ENCODE assay signal across 5 cellular contexts in genomic region chr7:65045589-65045988, GRCh38. TPM values are rescaled to one million over a fixed set of nuclear protein-coding genes. Genes with fewer than 3 reads are reported as not detected.
DNase-seq lines count a peak whose midpoint lies in the region; ATAC-seq, FAIRE-seq and TF ChIP-seq lines count a peak whose summit lies in the region.
"Not testable (repeated sequence)": the region's sequence is repeated elsewhere in the genome, so short reads cannot be mapped to it uniquely, and the experiment has no call there.

No MANE protein-coding gene starts in this region.

- not testable (repeated sequence) for TF ChIP-seq RAD21 in HepG2 (CRISPR knock-in tag; IDR thresholded peaks at IDR 0.05)

- not testable (repeated sequence) for H3K36me3 ChIP-seq in HEK293 (ENCODE audit: control insufficient read depth in 2 of 2, insufficient read depth in 1 of 2, low read length in 2 of 2); OCI-LY3 (replicated peaks; ENCODE audit: low read depth, low read length); HepG2 (replicated peaks in 1 of 2; ENCODE audit: control insufficient read depth in 1 of 2, insufficient read depth in 2 of 2, low read length in 2 of 2)

- ATAC-seq in activated T-helper 17 cell treated with anti-CD3 and anti-CD28 coated beads, Interleukin-2, amount 50 U/mL, for 72 hours (replicated peaks); HepG2: not testable (repeated sequence)
- peak in 1 of 2 donors; percentile 29 for ATAC-seq in stimulated activated naive B cell treated with anti-CD40 and anti-IgM and Interleukin-4, amounts not matched to agents 10 μg/mL and 1 μg/mL and 100 μg/mL, for 72 hours (replicated peaks)

- not testable (repeated sequence) for TF ChIP-seq EP300 in HepG2 (IDR thresholded peaks at IDR 0.05; ENCODE audit: low read depth in 2 of 2, low read length in 2 of 2); HepG2 (CRISPR knock-in tag; IDR thresholded peaks at IDR 0.05; ENCODE audit: borderline replicate concordance)

- 0 out of 2 replicates have a peak overlapping the region, but pooled peaks have one; percentile 9 for H3K4me2 ChIP-seq in OCI-LY3 (ENCODE audit: low read length)
- not testable (repeated sequence) for H3K4me2 ChIP-seq in HepG2 (ENCODE audit: low read depth, low read length)

- not testable (repeated sequence) for H3K4me1 ChIP-seq in HEK293 (ENCODE audit: control insufficient read depth, insufficient read depth, low read length); OCI-LY3 (ENCODE audit: low read length); HepG2 (ENCODE audit: insufficient read depth, low read length)

- not testable (repeated sequence) for H3K4me1 Mint-ChIP-seq in activated T-helper 17 cell treated with anti-CD3 and anti-CD28 coated beads, Interleukin-2, amount 50 U/mL, for 72 hours
- H3K4me1 Mint-ChIP-seq in stimulated activated naive B cell treated with anti-CD40 and anti-IgM and Interleukin-4, amounts not matched to agents 10 μg/mL and 1 μg/mL and 100 μg/mL, for 72 hours = peaks cover 5 to 10% of the 10 kb centered on the region in 2 donors

- H3K9me3 ChIP-seq in HEK293 (ENCODE audit: control insufficient read depth, insufficient read depth, low read depth, low read length); OCI-LY3 (ENCODE audit: insufficient read depth, low read length); HepG2 (ENCODE audit: low read length): not testable (repeated sequence)

- not testable (repeated sequence) for TF ChIP-seq CTCF in HEK293 (tag by site-specific recombination; IDR thresholded peaks at IDR 0.05); OCI-LY3 (IDR thresholded peaks at IDR 0.05; ENCODE audit: low read depth, low read length); HepG2 (CRISPR knock-in tag; IDR thresholded peaks at IDR 0.05)

- not testable (repeated sequence) for BruUV-seq in HepG2 (replicated peaks; lab: Mats Ljungman, UMichigan)

- POLR2A ChIA-PET in HEK293 (lab: Yijun Ruan, JAX) = not testable (repeated sequence)
- POLR2A ChIA-PET in HepG2 (lab: Yijun Ruan, JAX) = interaction anchor here (1.9 kb wide), 1 partner anchor 39 kb away, joined by 5 read pairs; the partner anchor contains the start of gene ERV3-1

- not testable (repeated sequence) for H3K27ac ChIP-seq in HEK293 (ENCODE audit: extremely low read depth, low read depth, low read length); OCI-LY3 (ENCODE audit: low read length); HepG2 (ENCODE audit: extremely low read length, insufficient read depth, low read length)

- H3K36me3 Mint-ChIP-seq in activated T-helper 17 cell treated with anti-CD3 and anti-CD28 coated beads, Interleukin-2, amount 50 U/mL, for 72 hours (ENCODE audit: low read depth) = not testable (repeated sequence)
- peaks cover 3 to 11% of the 10 kb centered on the region in 2 donors for H3K36me3 Mint-ChIP-seq in stimulated activated naive B cell treated with anti-CD40 and anti-IgM and Interleukin-4, amounts not matched to agents 10 μg/mL and 1 μg/mL and 100 μg/mL, for 72 hours

- H3K79me2 ChIP-seq in OCI-LY3 (ENCODE audit: low read length) = not testable (repeated sequence)
- H3K79me2 ChIP-seq in HepG2 (ENCODE audit: insufficient read depth, low read length) = peaks cover 55% of the 10 kb centered on the region

- not testable (repeated sequence) for H3K4me3 ChIP-seq in HEK293 (ENCODE audit: low read depth, low read length); OCI-LY3 (ENCODE audit: low read length); HepG2 (replicated peaks in 1 of 3; ENCODE audit: insufficient read depth in 1 of 3, low read depth in 2 of 3, low read length in 3 of 3)

- not testable (repeated sequence) for DNase-seq in HepG2 (ENCODE audit: low spot score); stimulated activated naive B cell treated with anti-CD40 and anti-IgM and Interleukin-4, amounts not matched to agents 10 μg/mL and 1 μg/mL and 100 μg/mL, for 72 hours

- not testable (repeated sequence) for H3K9ac ChIP-seq in OCI-LY3 (ENCODE audit: low read length); HepG2 (ENCODE audit: insufficient read depth, low read depth, low read length)

- not testable (repeated sequence) for H3K27me3 ChIP-seq in OCI-LY3 (ENCODE audit: low read depth, low read length); HepG2 (ENCODE audit: control insufficient read depth in 1 of 2, insufficient read depth in 2 of 2, low read length in 2 of 2)

- H3K27ac Mint-ChIP-seq in activated T-helper 17 cell treated with anti-CD3 and anti-CD28 coated beads, Interleukin-2, amount 50 U/mL, for 72 hours = peak overlapping the region; percentile 69
- peak overlapping the region; percentile 42 for H3K27ac Mint-ChIP-seq in stimulated activated naive B cell treated with anti-CD40 and anti-IgM and Interleukin-4, amounts not matched to agents 10 μg/mL and 1 μg/mL and 100 μg/mL, for 72 hours

- CTCF ChIA-PET in HEK293 (lab: Yijun Ruan, JAX); HepG2 (lab: Yijun Ruan, JAX; ENCODE audit: low intra/inter-chr PET ratio, low total read pairs): not testable (repeated sequence)

- not testable (repeated sequence) for H3K27me3 Mint-ChIP-seq in activated T-helper 17 cell treated with anti-CD3 and anti-CD28 coated beads, Interleukin-2, amount 50 U/mL, for 72 hours; stimulated activated naive B cell treated with anti-CD40 and anti-IgM and Interleukin-4, amounts not matched to agents 10 μg/mL and 1 μg/mL and 100 μg/mL, for 72 hours

- 96% methylated on average over 2 of the region's 2 CpGs for WGBS in HepG2 (ENCODE audit: low lambda C conversion rate)

- intact Hi-C loops in HepG2 (cut with micrococcal nuclease; ENCODE audit: unreplicated experiment) = not testable (repeated sequence)

- not testable (repeated sequence) for TF ChIP-seq POLR2A in HepG2 (IDR thresholded peaks at IDR 0.05; ENCODE audit: insufficient read depth in 1 of 2, low read depth in 2 of 2, low read length in 2 of 2)

- H4K20me1 ChIP-seq in OCI-LY3 (ENCODE audit: insufficient read depth, low read length); HepG2 (ENCODE audit: insufficient read depth, low read length): not testable (repeated sequence)

- in situ Hi-C loops in HepG2 (cut with HindIII; ENCODE audit: extremely low pct_ligation_motif_present, low pct_unique_long_range_greater_than_20kb) = not testable (repeated sequence)

- not testable (repeated sequence) for H2AFZ ChIP-seq in OCI-LY3 (ENCODE audit: low read depth, low read length); HepG2 (ENCODE audit: low read length)

- not testable (repeated sequence) for H3K4me3 Mint-ChIP-seq in activated T-helper 17 cell treated with anti-CD3 and anti-CD28 coated beads, Interleukin-2, amount 50 U/mL, for 72 hours; stimulated activated naive B cell treated with anti-CD40 and anti-IgM and Interleukin-4, amounts not matched to agents 10 μg/mL and 1 μg/mL and 100 μg/mL, for 72 hours

- H3K9me3 Mint-ChIP-seq in activated T-helper 17 cell treated with anti-CD3 and anti-CD28 coated beads, Interleukin-2, amount 50 U/mL, for 72 hours; stimulated activated naive B cell treated with anti-CD40 and anti-IgM and Interleukin-4, amounts not matched to agents 10 μg/mL and 1 μg/mL and 100 μg/mL, for 72 hours: not testable (repeated sequence)

- not testable (repeated sequence) for FAIRE-seq in HepG2 (lab: Jason Lieb, UNC)

RNA-seq across cellular contexts. Expression of gene ERV3-1, which starts 39.1 kb away (rescaled TPM):
- total RNA-seq in activated T-helper 17 cell treated with anti-CD3 and anti-CD28 coated beads, Interleukin-2, amount 50 U/mL, for 72 hours = 10 to 100 TPM in 1 of 2 donors, 1 to 10 TPM in 1; 6.1 to 13.7 TPM
- total RNA-seq in HepG2 (2016; rRNA removed; fragmentation: Illumina TruSeq; extraction: Trizol) = 12.0 and 20.4 TPM in 2 replicates
- 4.2 and 5.2 TPM in 2 replicates for total RNA-seq in HepG2 (2016; cell fraction: cytosol; rRNA removed; fragmentation: Illumina TruSeq; extraction: Trizol; ENCODE audit: low read depth)
- total RNA-seq in HepG2 (2016; cell fraction: insoluble cytoplasmic fraction; rRNA removed; fragmentation: Illumina TruSeq; extraction: Trizol) = 11.8 and 20.6 TPM in 2 replicates
- 10.8 and 11.0 TPM in 2 replicates for total RNA-seq in HepG2 (2016; cell fraction: membrane; rRNA removed; fragmentation: Illumina TruSeq; extraction: Trizol)
- total RNA-seq in HepG2 (2016; cell fraction: nucleus; rRNA removed; fragmentation: Illumina TruSeq; extraction: Trizol) = 43.8 and 47.3 TPM in 2 replicates
- 86.3 and 91.5 TPM in 2 replicates for polyA plus RNA-seq in HepG2 (2011; rRNA removed)
- 34.9 and 51.4 TPM in 2 replicates for polyA plus RNA-seq in HepG2 (2011; cell fraction: cytosol; rRNA removed)
- 133 and 172 TPM in 2 replicates for polyA plus RNA-seq in HepG2 (2011; cell fraction: nucleus; rRNA removed)
- 61.3 and 79.8 TPM in 2 replicates for polyA plus RNA-seq in HepG2 (2012)
- polyA plus RNA-seq in HepG2 (2016; cell fraction: cytosol; fragmentation: Illumina TruSeq; extraction: Trizol; ENCODE audit: low read depth) = 4.3 and 5.7 TPM in 2 replicates
- polyA plus RNA-seq in HepG2 (2016; cell fraction: insoluble cytoplasmic fraction; fragmentation: Illumina TruSeq; extraction: Trizol; ENCODE audit: low read depth) = 11.4 and 12.5 TPM in 2 replicates
- polyA plus RNA-seq in HepG2 (2016; cell fraction: membrane; fragmentation: Illumina TruSeq; extraction: Trizol; ENCODE audit: low read depth) = 5.7 and 11.4 TPM in 2 replicates
- polyA plus RNA-seq in HepG2 (2016; cell fraction: nucleus; fragmentation: Illumina TruSeq; extraction: Trizol; ENCODE audit: insufficient read depth, low read depth) = 43.2 and 50.3 TPM in 2 replicates
- polyA minus RNA-seq in HepG2 (2011; rRNA and poly(A)+ RNA removed; ENCODE audit: low replicate concordance) = 3.1 and 62.8 TPM in 2 replicates
- polyA minus RNA-seq in HepG2 (2011; cell fraction: cytosol; rRNA and poly(A)+ RNA removed) = 25.1 and 31.4 TPM in 2 replicates
- polyA minus RNA-seq in HepG2 (2011; cell fraction: nucleus; rRNA and poly(A)+ RNA removed) = 275 and 346 TPM in 2 replicates

RNA-seq across cellular contexts. Expression of gene ZNF117, which starts 54.8 kb away (rescaled TPM):
- 1 to 10 TPM; 1.8 to 6.2 TPM for total RNA-seq in activated T-helper 17 cell treated with anti-CD3 and anti-CD28 coated beads, Interleukin-2, amount 50 U/mL, for 72 hours
- total RNA-seq in HepG2 (2016; rRNA removed; fragmentation: Illumina TruSeq; extraction: Trizol) = 3.9 and 6.6 TPM in 2 replicates
- 0.18 and 0.51 TPM in 2 replicates for total RNA-seq in HepG2 (2016; cell fraction: cytosol; rRNA removed; fragmentation: Illumina TruSeq; extraction: Trizol; ENCODE audit: low read depth)
- 4.1 and 5.5 TPM in 2 replicates for total RNA-seq in HepG2 (2016; cell fraction: insoluble cytoplasmic fraction; rRNA removed; fragmentation: Illumina TruSeq; extraction: Trizol)
- 0.86 and 1.3 TPM in 2 replicates for total RNA-seq in HepG2 (2016; cell fraction: membrane; rRNA removed; fragmentation: Illumina TruSeq; extraction: Trizol)
- total RNA-seq in HepG2 (2016; cell fraction: nucleus; rRNA removed; fragmentation: Illumina TruSeq; extraction: Trizol) = 17.8 and 18.6 TPM in 2 replicates
- polyA plus RNA-seq in HepG2 (2011; rRNA removed) = 20.0 and 20.4 TPM in 2 replicates
- 2.5 and 4.6 TPM in 2 replicates for polyA plus RNA-seq in HepG2 (2011; cell fraction: cytosol; rRNA removed)
- polyA plus RNA-seq in HepG2 (2011; cell fraction: nucleus; rRNA removed) = 32.2 and 47.0 TPM in 2 replicates
- 11.3 and 17.9 TPM in 2 replicates for polyA plus RNA-seq in HepG2 (2012)
- 0.15 and 0.19 TPM in 2 replicates for polyA plus RNA-seq in HepG2 (2016; cell fraction: cytosol; fragmentation: Illumina TruSeq; extraction: Trizol; ENCODE audit: low read depth)
- 2.3 and 2.9 TPM in 2 replicates for polyA plus RNA-seq in HepG2 (2016; cell fraction: insoluble cytoplasmic fraction; fragmentation: Illumina TruSeq; extraction: Trizol; ENCODE audit: low read depth)
- polyA plus RNA-seq in HepG2 (2016; cell fraction: membrane; fragmentation: Illumina TruSeq; extraction: Trizol; ENCODE audit: low read depth) = 0.51 and 0.56 TPM in 2 replicates
- 38.6 and 39.6 TPM in 2 replicates for polyA plus RNA-seq in HepG2 (2016; cell fraction: nucleus; fragmentation: Illumina TruSeq; extraction: Trizol; ENCODE audit: insufficient read depth, low read depth)
- polyA minus RNA-seq in HepG2 (2011; rRNA and poly(A)+ RNA removed; ENCODE audit: low replicate concordance) = 0.14 and 9.5 TPM in 2 replicates
- 7.1 and 8.9 TPM in 2 replicates for polyA minus RNA-seq in HepG2 (2011; cell fraction: cytosol; rRNA and poly(A)+ RNA removed)
- 175 and 179 TPM in 2 replicates for polyA minus RNA-seq in HepG2 (2011; cell fraction: nucleus; rRNA and poly(A)+ RNA removed)
